Comparison of ENCODE assay signal across 1 cellular context in genomic region chr12:89524201-89525001, GRCh38.
TF ChIP-seq lines count a peak whose summit lies in the region.

Gene GALNT4 (minus strand): TSS chr12:89524796. CDS start chr12:89524549, 247 bp downstream.

TF ChIP-seq in HEK293, 187 proteins besides CTCF, POLR2A, EP300 and RAD21 (continued from another document):
- TF ChIP-seq ZNF610 (tag by site-specific recombination; IDR thresholded peaks at IDR 0.05; ENCODE audit: borderline replicate concordance) (no peak), ZNF692 (tag by site-specific recombination; IDR thresholded peaks at IDR 0.05) (peak; percentile 23; the same call in 1 of the 2 replicates), ZNF639 (tag by site-specific recombination; IDR thresholded peaks at IDR 0.05) (no peak), SETDB1 (IDR thresholded peaks at IDR 0.05; ENCODE audit: insufficient read length, low read length) (no peak), ZNF366 (tag by site-specific recombination; conservative IDR thresholded peaks at IDR 0.05) (peak; percentile 57), YY2 (tag by site-specific recombination; IDR thresholded peaks at IDR 0.05) (no peak), KLF9 (tag by site-specific recombination; IDR thresholded peaks at IDR 0.05; ENCODE audit: low read depth) (peak; percentile 61), ZNF501 (tag by site-specific recombination; IDR thresholded peaks at IDR 0.05) (peak; percentile 66; the same call in 1 of the 2 replicates), SP2 (tag by site-specific recombination; IDR thresholded peaks at IDR 0.05) (peak; percentile 53), IKZF3 (tag by site-specific recombination; IDR thresholded peaks at IDR 0.05) (no peak), ZNF670 (tag by site-specific recombination; IDR thresholded peaks at IDR 0.05; ENCODE audit: low read depth) (no peak), KLF16 (tag by site-specific recombination; IDR thresholded peaks at IDR 0.05) (peak; percentile 64; the same call in 1 of the 2 replicates), ZNF654 (tag by site-specific recombination; IDR thresholded peaks at IDR 0.05; ENCODE audit: low read depth) (peak; percentile 17), ZNF391 (tag by site-specific recombination; IDR thresholded peaks at IDR 0.05; ENCODE audit: borderline replicate concordance, low read depth) (peak; percentile 33; the same call in 1 of the 2 replicates), ZEB2 (tag by site-specific recombination; IDR thresholded peaks at IDR 0.05) (peak; percentile 61), ZNF211 (tag by site-specific recombination; IDR thresholded peaks at IDR 0.05; ENCODE audit: low read depth) (no peak), ZNF488 (tag by site-specific recombination; IDR thresholded peaks at IDR 0.05) (no peak), ZBTB26 (tag by site-specific recombination; optimal IDR thresholded peaks at IDR 0.05) (no peak), ZNF18 (tag by site-specific recombination; IDR thresholded peaks at IDR 0.05) (no peak), ZNF202 (tag by site-specific recombination; IDR thresholded peaks at IDR 0.05; ENCODE audit: borderline replicate concordance) (no peak), ZBTB44 (tag by site-specific recombination; IDR thresholded peaks at IDR 0.05) (no peak), ZNF2 (tag by site-specific recombination; IDR thresholded peaks at IDR 0.05) (peak; percentile 24; the same call in 1 of the 2 replicates), KLF7 (tag by site-specific recombination; IDR thresholded peaks at IDR 0.05; ENCODE audit: borderline replicate concordance) (0 out of 2 replicates have a peak, but pooled peaks have one; percentile 56), ZNF37A (tag by site-specific recombination; IDR thresholded peaks at IDR 0.05) (no peak), KLF17 (tag by site-specific recombination; IDR thresholded peaks at IDR 0.05) (peak; percentile 68; the same call in 1 of the 2 replicates), ZNF140 (tag by site-specific recombination; IDR thresholded peaks at IDR 0.05) (no peak), ZNF701 (tag by site-specific recombination; IDR thresholded peaks at IDR 0.05) (no peak), ZNF132 (tag by site-specific recombination; IDR thresholded peaks at IDR 0.05; ENCODE audit: borderline replicate concordance) (no peak), HIC1 (tag by site-specific recombination; IDR thresholded peaks at IDR 0.05) (0 out of 2 replicates have a peak, but pooled peaks have one; percentile 9), ZFP69B (tag by site-specific recombination; IDR thresholded peaks at IDR 0.05) (no peak), GLIS1 (tag by site-specific recombination; IDR thresholded peaks at IDR 0.05) (0 out of 2 replicates have a peak, but pooled peaks have one; percentile 11), SP3 (tag by site-specific recombination; IDR thresholded peaks at IDR 0.05) (peak; percentile 53), WT1 (tag by site-specific recombination; IDR thresholded peaks at IDR 0.05) (peak; percentile 23; the same call in 1 of the 2 replicates), ZNF580 (tag by site-specific recombination; IDR thresholded peaks at IDR 0.05) (no peak), KLF1 (tag by site-specific recombination; IDR thresholded peaks at IDR 0.05) (no peak), SALL2 (tag by site-specific recombination; IDR thresholded peaks at IDR 0.05; ENCODE audit: borderline replicate concordance) (no peak), ZNF394 (tag by site-specific recombination; IDR thresholded peaks at IDR 0.05; ENCODE audit: borderline replicate concordance) (peak; percentile 33; the same call in 1 of the 2 replicates), ZNF660 (tag by site-specific recombination; IDR thresholded peaks at IDR 0.05) (peak; percentile 39; the same call in 1 of the 2 replicates)
